Comparison of ENCODE assay signal across 8 cellular contexts in the genomic region with DNA sequence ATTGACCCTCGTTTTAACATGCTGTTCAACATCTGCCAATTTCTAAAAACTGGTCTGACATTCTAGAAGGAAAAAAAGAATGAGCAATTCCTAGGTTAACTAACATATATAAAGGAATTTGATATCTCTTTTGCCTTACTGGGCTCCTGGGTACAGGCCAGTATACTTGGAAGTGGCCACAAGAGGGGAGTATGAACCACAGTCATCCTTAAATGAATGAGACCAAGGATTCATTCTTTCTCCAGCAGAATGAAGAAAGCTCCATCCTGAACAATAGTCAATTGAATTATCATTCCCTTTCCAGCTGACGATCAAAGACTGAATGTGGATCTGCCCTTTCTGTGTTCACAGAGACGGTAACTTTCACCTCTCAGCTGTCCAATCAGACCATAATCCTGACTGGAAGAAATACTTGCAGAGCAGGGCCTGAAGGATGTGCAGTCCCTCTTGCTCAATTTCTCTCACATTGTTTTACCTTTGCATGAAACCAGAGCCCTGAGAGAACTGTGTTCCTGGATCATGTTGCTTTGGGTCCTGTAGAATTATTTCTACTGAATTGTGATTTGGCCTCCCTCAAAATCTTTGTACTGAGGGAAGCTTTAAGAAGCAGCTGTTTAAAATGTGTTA. TPM values are rescaled to one million over a fixed set of nuclear protein-coding genes. Genes with fewer than 3 reads are reported as not detected.
DNase-seq lines count a peak whose midpoint lies in the region; ATAC-seq, FAIRE-seq and TF ChIP-seq lines count a peak whose summit lies in the region.

No MANE protein-coding gene starts in this region.

- H3K4me1 ChIP-seq in foreskin keratinocyte (no peaks in the 10 kb centered on the region), small intestine (ENCODE audit: control insufficient read depth in 2 of 2, insufficient read depth in 1 of 2, low read depth in 1 of 2, low read length in 1 of 2) (peaks cover 0 to 2% of the 10 kb centered on the region in 2 donors)

- H3K27me3 Mint-ChIP-seq in naive thymus-derived CD8-positive, alpha-beta T cell, result peaks cover 0 to 8% (median 3%) of the 10 kb centered on the region in 5 donors

- H3K9me3 ChIP-seq in small intestine (ENCODE audit: control insufficient read depth, low read depth), result no peaks in the 10 kb centered on the region

- FAIRE-seq in small intestine (lab: Jason Lieb, UNC), result no peak

- no peak overlapping the region for H3K27ac ChIP-seq in foreskin keratinocyte
- no peak overlapping the region for H3K27ac ChIP-seq in small intestine (ENCODE audit: low read depth in 1 of 2, low read length in 1 of 2)

- DNase-seq in NCI-H524 (lab: John Stamatoyannopoulos, UW) (peak; percentile 9 to 25), NCI-H524 treated with DMSO at 0.1 percent for 48 hours (lab: John Stamatoyannopoulos, UW) (no peak), SK-MEL-5 (ENCODE audit: low read depth, low spot score) (peak; percentile 83), foreskin keratinocyte (no peak), small intestine (peak; percentile 11)
- DNase-seq in naive thymus-derived CD8-positive, alpha-beta T cell, result no peak
- no peak for DNase-seq in activated CD4-positive, alpha-beta T cell treated with anti-CD3 and anti-CD28 coated beads, Interleukin-2, amount 50 U/mL, for 48 hours

- H3K36me3 Mint-ChIP-seq in naive thymus-derived CD8-positive, alpha-beta T cell, result no peaks in the 10 kb centered on the region

- no peaks in the 10 kb centered on the region for H3K36me3 ChIP-seq in small intestine (ENCODE audit: control insufficient read depth in 2 of 2, insufficient read depth in 2 of 2, low read length in 2 of 2)

- no peak overlapping the region for H3K27ac Mint-ChIP-seq in naive thymus-derived CD8-positive, alpha-beta T cell

- WGBS in small intestine, 3 donors, result 18 to 35% (median 24%) methylated on average over 3 of the region's 3 CpGs

- peak; percentile 74 for TF ChIP-seq CTCF in foreskin keratinocyte (conservative IDR thresholded peaks at IDR 0.05)

- no peaks in the 10 kb centered on the region for H3K9me3 Mint-ChIP-seq in naive thymus-derived CD8-positive, alpha-beta T cell

- H3K4me3 Mint-ChIP-seq in naive thymus-derived CD8-positive, alpha-beta T cell, result no peak overlapping the region

- no peak overlapping the region for H3K4me3 ChIP-seq in small intestine (ENCODE audit: low read depth in 1 of 2, low read length in 2 of 2)

- H3K4me1 Mint-ChIP-seq in naive thymus-derived CD8-positive, alpha-beta T cell, result no peaks in the 10 kb centered on the region

- POLR2A ChIA-PET in naive thymus-derived CD8-positive, alpha-beta T cell (lab: Charles Lee), result no interaction called here

- peaks cover 9% of the 10 kb centered on the region for H3K27me3 ChIP-seq in foreskin keratinocyte
- no peaks in the 10 kb centered on the region for H3K27me3 ChIP-seq in small intestine (ENCODE audit: control insufficient read depth in 2 of 2, insufficient read depth in 2 of 2, low read length in 2 of 2)

- ATAC-seq in foreskin keratinocyte (peak; percentile 64), GM21717 (IDR thresholded peaks at IDR 0.05; ENCODE audit: unreplicated experiment) (no peak)
- no peak for ATAC-seq in naive thymus-derived CD8-positive, alpha-beta T cell

- in situ Hi-C loops in SK-MEL-5 (cut with HindIII; ENCODE audit: low pct_unique_long_range_greater_than_20kb, low sequenced_read_pairs), result no loop called here

RNA-seq across cellular contexts. Expression of a gene that starts 14.8 kb away (rescaled TPM):
- 0.11 TPM in 1 of 2 replicates, not detected in the other for total RNA-seq in SK-MEL-5 (2014; rRNA removed; shearing (Covaris generic))
- polyA plus RNA-seq in SK-MEL-5 (2015; cell fraction: cytosol; rRNA removed), result 0.04 TPM in 1 of 2 replicates, not detected in the other
- 14.0 TPM in 1 of 2 replicates, not detected in the other for polyA plus RNA-seq in SK-MEL-5 (2015; cell fraction: nucleus; rRNA removed)
- not detected in 2 replicates for total RNA-seq in foreskin keratinocyte
- polyA plus RNA-seq in foreskin keratinocyte (not detected in 2 replicates), small intestine (100 to 1,000 TPM in 1 of 3 donors, 10 to 100 TPM in 1, 1 to 10 TPM in 1; 5.1 to 354 (median 20.0) TPM)
- total RNA-seq in naive thymus-derived CD8-positive, alpha-beta T cell, result not detected
- polyA plus RNA-seq in naive thymus-derived CD8-positive, alpha-beta T cell, result not detected

Comparison
In these comparisons a context has a peak if more than half of its experiments do, and no peak if none do; other contexts are left out.
1. DNase-seq: peak in NCI-H524 (2 of 2), SK-MEL-5 (single experiment) and small intestine (single experiment); none in NCI-H524 treated with DMSO at 0.1 percent for 48 hours (single experiment), foreskin keratinocyte (0 of 2), naive thymus-derived CD8-positive, alpha-beta T cell (0 of 10) and activated CD4-positive, alpha-beta T cell treated with anti-CD3 and anti-CD28 coated beads, Interleukin-2, amount 50 U/mL, for 48 hours (0 of 2).